ENCODE assay signal across 1 cellular context in the genomic region with DNA sequence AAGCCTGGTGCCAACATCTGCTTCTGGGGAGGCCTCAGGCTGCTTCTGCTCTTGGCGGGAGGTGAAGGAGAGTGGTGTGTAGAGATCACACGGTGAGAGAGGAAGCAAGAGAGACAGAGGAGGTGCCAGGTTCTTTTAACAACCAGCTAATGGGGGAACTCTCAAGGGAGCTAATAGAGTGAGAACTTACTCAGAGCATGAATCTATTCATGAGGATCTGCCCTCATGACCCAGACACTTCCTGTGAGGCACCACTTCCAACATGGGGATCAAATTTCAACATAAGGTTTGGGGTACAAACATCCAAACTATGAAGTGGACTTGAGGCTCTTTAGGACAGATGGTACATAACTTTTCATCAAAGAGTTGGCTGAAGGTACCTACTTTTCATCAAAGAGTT.
TF ChIP-seq lines count a peak whose summit lies in the region.

No MANE protein-coding gene starts in this region.

TF ChIP-seq in IMR-90, 13 proteins besides CTCF, POLR2A, EP300 and RAD21 (continued from another document):
- TF ChIP-seq NFE2L2 (IDR thresholded peaks at IDR 0.05; ENCODE audit: low read depth, low read length) (no peak), BHLHE40 (IDR thresholded peaks at IDR 0.05; ENCODE audit: low read depth, low read length) (no peak), RFX5 (IDR thresholded peaks at IDR 0.05; ENCODE audit: low read depth, low read length) (no peak), CHD1 (IDR thresholded peaks at IDR 0.05; ENCODE audit: low read depth, low read length) (no peak), CEBPB (IDR thresholded peaks at IDR 0.05; ENCODE audit: low read depth, low read length) (no peak), MAZ (IDR thresholded peaks at IDR 0.05; ENCODE audit: borderline replicate concordance, low read depth, low read length) (no peak), RCOR1 (IDR thresholded peaks at IDR 0.05; ENCODE audit: insufficient replicate concordance, low read length) (no peak), SMC3 (IDR thresholded peaks at IDR 0.05; ENCODE audit: low read depth, low read length) (no peak)
